ENCODE assay signal across 8 cellular contexts in the genomic region with DNA sequence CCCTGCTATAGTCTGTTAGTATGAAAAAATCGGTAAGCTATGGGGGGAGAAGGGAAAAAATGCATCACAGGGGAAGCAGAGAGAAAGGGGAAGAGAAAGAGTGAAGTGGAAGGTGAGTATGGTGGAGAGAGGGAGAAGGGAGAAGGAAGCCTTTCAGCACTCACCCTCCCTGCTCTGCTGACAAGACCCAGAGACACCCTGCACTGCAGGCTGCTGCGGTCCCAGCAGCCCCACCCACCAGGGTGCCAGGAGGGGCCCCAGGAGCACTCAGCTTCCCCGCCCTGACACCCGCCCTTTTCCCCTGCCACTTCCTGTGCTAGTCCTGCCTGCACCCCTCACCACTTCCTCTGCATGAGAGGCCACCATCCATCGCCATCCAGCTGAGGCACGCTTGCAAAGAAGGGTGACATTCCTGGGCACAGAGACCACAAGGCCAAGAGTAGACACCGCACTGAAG. TPM values are rescaled to one million over a fixed set of nuclear protein-coding genes. Genes with fewer than 3 reads are reported as not detected.
A peak's percentile ranks its signal among the peaks of the same experiment; 100 is the strongest.
DNase-seq lines count a peak whose midpoint lies in the region; ATAC-seq, FAIRE-seq and TF ChIP-seq lines count a peak whose summit lies in the region.

No MANE protein-coding gene starts in this region.

- FAIRE-seq in GM18507 (lab: Jason Lieb, UNC): peak; percentile 97

- H3K9me3 ChIP-seq in mesenchymal stem cell (ENCODE audit: control insufficient read depth, low read length): no peaks in the 10 kb centered on the region

- H2BK120ac ChIP-seq in mesenchymal stem cell (ENCODE audit: low read depth, low read length): peak overlapping the region; percentile 40

- no peak overlapping the region for H3K23ac ChIP-seq in mesenchymal stem cell (ENCODE audit: low read length in 2 of 2)

- no peak overlapping the region for H3K9ac ChIP-seq in mesenchymal stem cell (ENCODE audit: low read length)

- H4K8ac ChIP-seq in mesenchymal stem cell (ENCODE audit: low read length): peak overlapping the region; percentile 21

- H3K36me3 ChIP-seq in mesenchymal stem cell (ENCODE audit: control insufficient read depth in 1 of 2, insufficient read depth in 2 of 2, low read depth in 1 of 2, low read length in 2 of 2): peaks cover 11 to 17% of the 10 kb centered on the region in 2 experiments

- peaks cover 59% of the 10 kb centered on the region for H3K4me1 Mint-ChIP-seq in activated T-helper 17 cell treated with anti-CD3 and anti-CD28 coated beads, Interleukin-2, amount 50 U/mL, for 72 hours
- H3K4me1 Mint-ChIP-seq in stimulated activated naive CD8-positive, alpha-beta T cell treated with anti-CD3 and anti-CD28 coated beads, Interleukin-15, Interleukin-2, amounts not matched to agents 100 ng/mL and 50 ng/mL, for 24 hours (ENCODE audit: low read depth): peaks cover 97% of the 10 kb centered on the region
- peaks cover 20% of the 10 kb centered on the region for H3K4me1 Mint-ChIP-seq in mesothelial cell of epicardium

- no peaks in the 10 kb centered on the region for H3K27me3 Mint-ChIP-seq in activated T-helper 17 cell treated with anti-CD3 and anti-CD28 coated beads, Interleukin-2, amount 50 U/mL, for 72 hours
- H3K27me3 Mint-ChIP-seq in stimulated activated naive CD8-positive, alpha-beta T cell treated with anti-CD3 and anti-CD28 coated beads, Interleukin-15, Interleukin-2, amounts not matched to agents 100 ng/mL and 50 ng/mL, for 24 hours: no peaks in the 10 kb centered on the region
- no peaks in the 10 kb centered on the region for H3K27me3 Mint-ChIP-seq in mesothelial cell of epicardium (ENCODE audit: low read depth)

- DNase-seq in GM18507 (ENCODE audit: extremely low spot score, insufficient read length, low read depth) (peak; percentile 73), OCI-M1 (lab: John Stamatoyannopoulos, UW) (peak; percentile 75), mesenchymal stem cell (no peak), mesothelial cell of epicardium (ENCODE audit: low spot score in 2 of 2, unreplicated experiment in 2 of 2) (no peak), NCI-H774 (lab: John Stamatoyannopoulos, UW) (no peak)

- H2BK15ac ChIP-seq in mesenchymal stem cell (ENCODE audit: low read depth, poor library complexity, severe bottlenecking): no peak overlapping the region

- no peak overlapping the region for H3K14ac ChIP-seq in mesenchymal stem cell (ENCODE audit: low read length in 2 of 2)

- H3K36me3 Mint-ChIP-seq in activated T-helper 17 cell treated with anti-CD3 and anti-CD28 coated beads, Interleukin-2, amount 50 U/mL, for 72 hours (ENCODE audit: low read depth): peaks cover 88% of the 10 kb centered on the region
- H3K36me3 Mint-ChIP-seq in stimulated activated naive CD8-positive, alpha-beta T cell treated with anti-CD3 and anti-CD28 coated beads, Interleukin-15, Interleukin-2, amounts not matched to agents 100 ng/mL and 50 ng/mL, for 24 hours (ENCODE audit: low read depth): peaks cover 30% of the 10 kb centered on the region
- H3K36me3 Mint-ChIP-seq in mesothelial cell of epicardium: no peaks in the 10 kb centered on the region

- H3K27me3 ChIP-seq in mesenchymal stem cell (ENCODE audit: control insufficient read depth in 1 of 2, insufficient read depth in 1 of 2, low read length in 2 of 2): no peaks in the 10 kb centered on the region

- H3K4ac ChIP-seq in mesenchymal stem cell (ENCODE audit: low read depth in 1 of 2, low read length in 2 of 2): peak overlapping the region; percentile 9 to 40

- H3K18ac ChIP-seq in mesenchymal stem cell (ENCODE audit: low read depth in 1 of 2, low read length in 2 of 2): peak overlapping the region; percentile 42 to 88

- 35% methylated on average over 7 of the region's 7 CpGs for WGBS in mesenchymal stem cell

- H3K27ac Mint-ChIP-seq in activated T-helper 17 cell treated with anti-CD3 and anti-CD28 coated beads, Interleukin-2, amount 50 U/mL, for 72 hours: peak overlapping the region; percentile 98
- peak overlapping the region; percentile 91 for H3K27ac Mint-ChIP-seq in stimulated activated naive CD8-positive, alpha-beta T cell treated with anti-CD3 and anti-CD28 coated beads, Interleukin-15, Interleukin-2, amounts not matched to agents 100 ng/mL and 50 ng/mL, for 24 hours
- no peak overlapping the region for H3K27ac Mint-ChIP-seq in mesothelial cell of epicardium

- peak overlapping the region; percentile 43 for H4K91ac ChIP-seq in mesenchymal stem cell (ENCODE audit: low read length)

- H3K4me3 Mint-ChIP-seq in activated T-helper 17 cell treated with anti-CD3 and anti-CD28 coated beads, Interleukin-2, amount 50 U/mL, for 72 hours: peak overlapping the region; percentile 97
- peak overlapping the region; percentile 80 for H3K4me3 Mint-ChIP-seq in stimulated activated naive CD8-positive, alpha-beta T cell treated with anti-CD3 and anti-CD28 coated beads, Interleukin-15, Interleukin-2, amounts not matched to agents 100 ng/mL and 50 ng/mL, for 24 hours
- H3K4me3 Mint-ChIP-seq in mesothelial cell of epicardium: no peak overlapping the region

- H2BK5ac ChIP-seq in mesenchymal stem cell (ENCODE audit: low read depth, low read length, poor library complexity, severe bottlenecking): no peak overlapping the region

- peak overlapping the region; percentile 14 for H3K27ac ChIP-seq in mesenchymal stem cell (ENCODE audit: low read length, poor library complexity, severe bottlenecking)

- H3K79me1 ChIP-seq in mesenchymal stem cell (replicated peaks; ENCODE audit: low read length, poor library complexity, severe bottlenecking): peaks cover 12% of the 10 kb centered on the region

- H3K4me2 ChIP-seq in mesenchymal stem cell (ENCODE audit: low read length, poor library complexity, severe bottlenecking): no peak overlapping the region

- no peak for TF ChIP-seq CTCF in mesothelial cell of epicardium (IDR thresholded peaks at IDR 0.05; ENCODE audit: unreplicated experiment)

- H2AK5ac ChIP-seq in mesenchymal stem cell (ENCODE audit: low read length, severe bottlenecking): peak overlapping the region; percentile 11

- no peak overlapping the region for H3K4me3 ChIP-seq in mesenchymal stem cell (ENCODE audit: insufficient read depth in 1 of 2, low read depth in 1 of 2, low read length in 2 of 2)

- peaks cover 1% of the 10 kb centered on the region for H3K9me3 Mint-ChIP-seq in activated T-helper 17 cell treated with anti-CD3 and anti-CD28 coated beads, Interleukin-2, amount 50 U/mL, for 72 hours
- no peaks in the 10 kb centered on the region for H3K9me3 Mint-ChIP-seq in stimulated activated naive CD8-positive, alpha-beta T cell treated with anti-CD3 and anti-CD28 coated beads, Interleukin-15, Interleukin-2, amounts not matched to agents 100 ng/mL and 50 ng/mL, for 24 hours
- no peaks in the 10 kb centered on the region for H3K9me3 Mint-ChIP-seq in mesothelial cell of epicardium

- peaks cover 39% of the 10 kb centered on the region for H3K4me1 ChIP-seq in mesenchymal stem cell (ENCODE audit: control insufficient read depth, insufficient read depth, low read depth, low read length)

- H2AFZ ChIP-seq in mesenchymal stem cell (ENCODE audit: low read depth, low read length): no peak overlapping the region

- ATAC-seq in HG02763 (IDR thresholded peaks at IDR 0.05; ENCODE audit: unreplicated experiment): peak; percentile 60
- peak; percentile 61 for ATAC-seq in activated T-helper 17 cell treated with anti-CD3 and anti-CD28 coated beads, Interleukin-2, amount 50 U/mL, for 72 hours (replicated peaks)

- H2BK12ac ChIP-seq in mesenchymal stem cell (ENCODE audit: low read length in 2 of 2): peak overlapping the region; percentile 11 to 89

RNA-seq across cellular contexts. Expression of gene STK10, which starts 12.7 kb away (rescaled TPM):
- 100 to 1,000 TPM; 140 to 158 TPM for total RNA-seq in activated T-helper 17 cell treated with anti-CD3 and anti-CD28 coated beads, Interleukin-2, amount 50 U/mL, for 72 hours
- 23.9 TPM for polyA plus RNA-seq in mesenchymal stem cell (2013, experiment 1 of 2)
- 21.2 TPM for polyA plus RNA-seq in mesenchymal stem cell (2013, experiment 2 of 2)
- total RNA-seq in mesothelial cell of epicardium: 15.5 to 16.6 TPM (median 16.0 TPM) in 3 replicates

RNA-seq across cellular contexts. Expression of gene EFCAB9, which starts 18.7 kb away (rescaled TPM):
- total RNA-seq in activated T-helper 17 cell treated with anti-CD3 and anti-CD28 coated beads, Interleukin-2, amount 50 U/mL, for 72 hours: not detected
- not detected for polyA plus RNA-seq in mesenchymal stem cell (2013, experiment 1 of 2)
- not detected for polyA plus RNA-seq in mesenchymal stem cell (2013, experiment 2 of 2)
- not detected in 3 replicates for total RNA-seq in mesothelial cell of epicardium

Comparison
In these comparisons a context has a peak if more than half of its experiments do, and no peak if none do; other contexts are left out.
1. DNase-seq: peak in GM18507 (single experiment) and OCI-M1 (single experiment); none in mesenchymal stem cell (single experiment), mesothelial cell of epicardium (0 of 2) and NCI-H774 (single experiment).